ENCODE assay signal across 21 cellular contexts in genomic region chr14:34502826-34503225, GRCh38. TPM values are rescaled to one million over a fixed set of nuclear protein-coding genes. Genes with fewer than 3 reads are reported as not detected.
DNase-seq lines count a peak whose midpoint lies in the region; ATAC-seq, FAIRE-seq and TF ChIP-seq lines count a peak whose summit lies in the region.
"Had no signal": no experiment of that assay in that cellular context is flagged by ENCODE, and none has a peak within 500 bp of the region (broad histone marks: within the 10 kb centered on the region; RNA-seq: fewer than 3 reads in every experiment).

No MANE protein-coding gene starts in this region.

- FAIRE-seq in endometrium (lab: Jason Lieb, UNC): peak; percentile 76
- FAIRE-seq: GM18507 had no signal

- no peak for TF ChIP-seq CTCF in AG04450 (IDR thresholded peaks at IDR 0.05; ENCODE audit: low read depth, low read length)
- no peak for TF ChIP-seq CTCF in nephron (IDR thresholded peaks at IDR 0.05; ENCODE audit: unreplicated experiment in 3 of 3)

- DNase-seq in AG04450 (ENCODE audit: low read depth, low spot score) (no peak), NCI-H226 (peak; percentile 45), foreskin melanocyte (no peak), ureter (ENCODE audit: low spot score) (no peak)
- no peak for DNase-seq in stimulated activated naive CD8-positive, alpha-beta T cell treated with anti-CD3 and anti-CD28 coated beads, Interleukin-15, Interleukin-2, amounts not matched to agents 100 U/mL and 50 U/mL, for 24 hours
- DNase-seq: activated CD4-positive, alpha-beta memory T cell treated with anti-CD3 and anti-CD28 coated beads, Interleukin-2, amount 10 ng/mL, durations not matched to agents 7 days and 5 days; activated naive CD8-positive, alpha-beta T cell treated with anti-CD3 and anti-CD28 coated beads, Interleukin-2, amount 10 ng/mL, durations not matched to agents 7 days and 5 days; activated T-cell treated with anti-CD3 and anti-CD28 coated beads, Interleukin-2, amount 50 U/mL, for 48 hours; CD8-positive, alpha-beta T cell; central memory CD4-positive, alpha-beta T cell; DMS79 treated with DMSO at 0.1 percent for 48 hours; MG63; natural killer cell; NCI-H187; NCI-H446 had no signal

- peak overlapping the region; percentile 54 for H3K27ac ChIP-seq in AG04450 (ENCODE audit: low read depth, low read length)
- H3K27ac ChIP-seq: right atrium auricular region had no signal

- no peak overlapping the region for H3K4me3 ChIP-seq in AG04450 (ENCODE audit: low read depth, low read length)
- H3K4me3 ChIP-seq: MG63, right atrium auricular region had no signal

- H3K9me3 ChIP-seq in AG04450 (ENCODE audit: control insufficient read depth, insufficient read depth, low read length): no peaks in the 10 kb centered on the region
- H3K9me3 ChIP-seq: MG63, right atrium auricular region had no signal

- peaks cover 12% of the 10 kb centered on the region for H3K4me1 Mint-ChIP-seq in nephron
- H3K4me1 Mint-ChIP-seq: activated CD4-positive, alpha-beta memory T cell treated with anti-CD3 and anti-CD28 coated beads, Interleukin-2, amount 10 ng/mL, durations not matched to agents 7 days and 5 days; natural killer cell had no signal

- H3K9me3 Mint-ChIP-seq in nephron: no peaks in the 10 kb centered on the region
- H3K9me3 Mint-ChIP-seq: activated CD4-positive, alpha-beta memory T cell treated with anti-CD3 and anti-CD28 coated beads, Interleukin-2, amount 10 ng/mL, durations not matched to agents 7 days and 5 days; activated naive CD8-positive, alpha-beta T cell treated with anti-CD3 and anti-CD28 coated beads, Interleukin-2, amount 10 ng/mL, durations not matched to agents 7 days and 5 days; CD8-positive, alpha-beta T cell; natural killer cell had no signal

- CTCF ChIA-PET in AG04450 (lab: Charles Lee): interaction anchor here (2.1 kb wide), 1 partner anchor 180 kb away, joined by 16 read pairs; no protein-coding TSS in a partner anchor

- no peaks in the 10 kb centered on the region for H3K36me3 Mint-ChIP-seq in nephron (ENCODE audit: low read depth)
- H3K36me3 Mint-ChIP-seq: activated naive CD8-positive, alpha-beta T cell treated with anti-CD3 and anti-CD28 coated beads, Interleukin-2, amount 10 ng/mL, durations not matched to agents 7 days and 5 days; natural killer cell had no signal

- H3K4me3 Mint-ChIP-seq in nephron: no peak overlapping the region
- H3K4me3 Mint-ChIP-seq: activated CD4-positive, alpha-beta memory T cell treated with anti-CD3 and anti-CD28 coated beads, Interleukin-2, amount 10 ng/mL, durations not matched to agents 7 days and 5 days; activated naive CD8-positive, alpha-beta T cell treated with anti-CD3 and anti-CD28 coated beads, Interleukin-2, amount 10 ng/mL, durations not matched to agents 7 days and 5 days; CD8-positive, alpha-beta T cell; natural killer cell had no signal

- no peaks in the 10 kb centered on the region for H3K27me3 ChIP-seq in AG04450 (ENCODE audit: control insufficient read depth, insufficient read depth, low read length)
- H3K27me3 ChIP-seq: MG63, right atrium auricular region had no signal

- H3K27ac Mint-ChIP-seq in nephron: peak overlapping the region; percentile 62 to 73 (median 71)
- H3K27ac Mint-ChIP-seq: activated CD4-positive, alpha-beta memory T cell treated with anti-CD3 and anti-CD28 coated beads, Interleukin-2, amount 10 ng/mL, durations not matched to agents 7 days and 5 days; activated naive CD8-positive, alpha-beta T cell treated with anti-CD3 and anti-CD28 coated beads, Interleukin-2, amount 10 ng/mL, durations not matched to agents 7 days and 5 days; CD8-positive, alpha-beta T cell; natural killer cell had no signal

- ATAC-seq in stimulated activated naive CD8-positive, alpha-beta T cell treated with anti-CD3 and anti-CD28 coated beads, Interleukin-15, Interleukin-2, amounts not matched to agents 100 U/mL and 50 U/mL, for 24 hours: no peak
- no peak for ATAC-seq in HG02642 (IDR thresholded peaks at IDR 0.05; ENCODE audit: poor library complexity, unreplicated experiment)
- ATAC-seq: CD8-positive, alpha-beta T cell; natural killer cell; Right ventricle myocardium inferior had no signal

- POLR2A ChIA-PET in AG04450 (lab: Yijun Ruan, JAX): interaction anchor here (1.0 kb wide), 1 partner anchor 43 kb away, joined by 4 read pairs; no protein-coding TSS in a partner anchor

- H3K27me3 Mint-ChIP-seq in nephron (ENCODE audit: low read depth): no peaks in the 10 kb centered on the region

RNA-seq across cellular contexts. Expression of gene EAPP, which starts 36.7 kb away (rescaled TPM):
- polyA plus RNA-seq in AG04450 (2011; rRNA removed): 47.9 and 66.8 TPM in 2 replicates
- 20.7 and 31.0 TPM in 2 replicates for polyA minus RNA-seq in AG04450 (2011; rRNA and poly(A)+ RNA removed)
- 42.7 TPM for total RNA-seq in ureter

RNA-seq across cellular contexts. Expression of gene SPTSSA, which starts 40.8 kb away (rescaled TPM):
- 21.9 and 32.5 TPM in 2 replicates for polyA plus RNA-seq in AG04450 (2011; rRNA removed)
- polyA minus RNA-seq in AG04450 (2011; rRNA and poly(A)+ RNA removed): 11.9 and 14.8 TPM in 2 replicates
- total RNA-seq in ureter: 26.8 TPM
